In genomic region chr2:42386684-42387083, GRCh38 we compare ENCODE assay signal across 9 cellular contexts. TPM values are rescaled to one million over a fixed set of nuclear protein-coding genes. Genes with fewer than 3 reads are reported as not detected.
DNase-seq lines count a peak whose midpoint lies in the region; ATAC-seq, FAIRE-seq and TF ChIP-seq lines count a peak whose summit lies in the region.
"Had no signal": no experiment of that assay in that cellular context is flagged by ENCODE, and none has a peak within 500 bp of the region (broad histone marks: within the 10 kb centered on the region; RNA-seq: fewer than 3 reads in every experiment).

No MANE protein-coding gene starts in this region.

- peak; percentile 44 for DNase-seq in GM13976 (ENCODE audit: low spot score)
- no peak for DNase-seq in mucosa of descending colon
- no peak for DNase-seq in urothelium cell line (ENCODE audit: low spot score)
- no peak for DNase-seq in GF-D8 (lab: John Stamatoyannopoulos, UW)
- no peak for DNase-seq in HuH-7 (ENCODE audit: low spot score)
- DNase-seq: aorta had no signal

- intact Hi-C loops in mucosa of descending colon (cut with DNase I, micrococcal nuclease) = loop anchor here in 1 of 2 donors (10.0 kb wide), 1 partner anchor 98 kb away; no protein-coding TSS in a partner anchor

- no peaks in the 10 kb centered on the region for H3K9me3 ChIP-seq in mucosa of descending colon

- no peaks in the 10 kb centered on the region for H3K36me3 ChIP-seq in mucosa of descending colon (ENCODE audit: low read depth)

- peak; percentile 53 for ATAC-seq in HG02885 (IDR thresholded peaks at IDR 0.05; ENCODE audit: poor library complexity, unreplicated experiment)
- peak; percentile 32 for ATAC-seq in mucosa of descending colon
- ATAC-seq in HG02610 (IDR thresholded peaks at IDR 0.05; ENCODE audit: unreplicated experiment) = no peak

- no peak for FAIRE-seq in urothelium cell line (lab: Jason Lieb, UNC)

- no peaks in the 10 kb centered on the region for H3K4me1 ChIP-seq in mucosa of descending colon (ENCODE audit: low read depth)

- in situ Hi-C loops in GM13976 (cut with MboI; ENCODE audit: low sequenced_read_pairs, unreplicated experiment) = no loop called here

- H3K4me3 ChIP-seq in WI38 (ENCODE audit: low read depth, low read length) = no peak overlapping the region
- no peak overlapping the region for H3K4me3 ChIP-seq in mucosa of descending colon

- TF ChIP-seq CTCF in GM13976 (IDR thresholded peaks at IDR 0.05; ENCODE audit: borderline replicate concordance, control extremely low read depth, extremely low read depth, insufficient read depth, missing control alignments) (peak; percentile 23), WI38 (IDR thresholded peaks at IDR 0.05; ENCODE audit: low read depth, low read length) (0 out of 2 replicates have a peak, but pooled peaks have one; percentile 25), mucosa of descending colon (IDR thresholded peaks at IDR 0.05) (no peak)

RNA-seq across cellular contexts. Expression of gene COX7A2L, which starts 25.7 kb away (rescaled TPM):
- 100 to 1,000 TPM in 2 of 3 donors, 10 to 100 TPM in 1; 87.0 to 113 (median 108) TPM for total RNA-seq in mucosa of descending colon
